Comparison of ENCODE assay signal across 10 cellular contexts in the genomic region with DNA sequence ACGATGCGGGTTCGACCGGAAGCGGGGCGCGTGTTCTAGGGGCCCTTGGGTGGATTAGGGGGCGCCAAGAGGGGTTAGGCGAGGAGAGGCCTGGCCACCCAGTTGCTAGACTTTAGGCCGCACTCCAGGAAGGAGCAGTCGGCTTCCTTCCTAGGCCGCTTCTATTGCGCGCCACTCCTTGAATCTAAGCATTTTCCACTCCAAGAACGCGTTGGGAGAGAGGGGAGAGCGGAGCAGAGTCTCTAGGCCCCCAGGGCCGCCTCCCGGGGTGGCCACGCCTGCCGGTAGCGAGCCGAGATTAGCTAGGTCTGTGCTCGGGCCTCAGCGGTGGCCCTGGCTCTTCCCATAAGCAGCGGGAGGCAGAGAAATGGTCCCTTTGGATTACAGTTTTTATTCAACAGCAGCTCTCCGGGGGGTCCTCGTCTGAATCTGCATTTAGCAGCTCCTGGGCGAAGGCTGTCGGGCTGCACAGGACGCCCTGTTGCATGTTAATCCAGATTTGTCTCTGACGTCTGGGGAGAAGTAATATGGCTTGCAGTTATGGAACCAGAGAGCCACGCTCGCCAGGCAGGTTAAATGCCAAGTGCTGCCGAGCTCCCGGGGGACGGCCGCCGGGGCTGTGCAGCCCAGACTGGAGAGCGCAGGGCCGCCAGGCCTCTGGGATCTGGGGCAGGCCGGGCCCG. TPM values are rescaled to one million over a fixed set of nuclear protein-coding genes. Genes with fewer than 3 reads are reported as not detected.
DNase-seq lines count a peak whose midpoint lies in the region; ATAC-seq and TF ChIP-seq lines count a peak whose summit lies in the region.
"Had no signal": no experiment of that assay in that cellular context is flagged by ENCODE, and none has a peak within 500 bp of the region (broad histone marks: within the 10 kb centered on the region; RNA-seq: fewer than 3 reads in every experiment).

No MANE protein-coding gene starts in this region.

- ATAC-seq in GM19023 (IDR thresholded peaks at IDR 0.05; ENCODE audit: unreplicated experiment) (no peak), GM18867 (IDR thresholded peaks at IDR 0.05; ENCODE audit: unreplicated experiment) (no peak)

- no peak overlapping the region for H3K27ac Mint-ChIP-seq in CD14-positive monocyte
- H3K27ac Mint-ChIP-seq: CD4-positive, CD25-positive, alpha-beta regulatory T cell had no signal

- H3K36me3 Mint-ChIP-seq in CD14-positive monocyte = peaks cover 3 to 5% of the 10 kb centered on the region in 2 donors
- H3K36me3 Mint-ChIP-seq: CD4-positive, CD25-positive, alpha-beta regulatory T cell had no signal

- H3K4me1 Mint-ChIP-seq in CD14-positive monocyte = peaks cover 29% of the 10 kb centered on the region
- H3K4me1 Mint-ChIP-seq: CD4-positive, CD25-positive, alpha-beta regulatory T cell had no signal

- H3K27me3 Mint-ChIP-seq in CD14-positive monocyte (ENCODE audit: low read depth in 3 of 3) = peaks cover 58 to 65% (median 62%) of the 10 kb centered on the region in 3 donors

- no peak for TF ChIP-seq CTCF in CD14-positive monocyte (IDR thresholded peaks at IDR 0.05)
- TF ChIP-seq CTCF in astrocyte of the cerebellum (IDR thresholded peaks at IDR 0.05; ENCODE audit: low read depth, low read length, missing control alignments) = no peak

- intact Hi-C loops in CD14-positive monocyte (cut with micrococcal nuclease) (no loop called here), posterior vena cava (cut with DNase I) (loop anchor here (2.0 to 5.0 kb wide), 2 partner anchors 246 kb away; no protein-coding TSS in a partner anchor)

- H3K4me3 Mint-ChIP-seq in CD14-positive monocyte = peak overlapping the region; percentile 70 to 90
- H3K4me3 Mint-ChIP-seq: CD4-positive, CD25-positive, alpha-beta regulatory T cell had no signal

- peak overlapping the region; percentile 70 for H3K4me3 ChIP-seq in astrocyte of the cerebellum (ENCODE audit: low read depth, low read length)
- H3K4me3 ChIP-seq: PC-9 had no signal

- DNase-seq in CD14-positive monocyte (ENCODE audit: low spot score) = no peak
- DNase-seq in astrocyte of the cerebellum (ENCODE audit: low read depth) = no peak
- peak; percentile 50 for DNase-seq in hepatic stellate cell (ENCODE audit: low spot score)
- DNase-seq in posterior vena cava (ENCODE audit: low spot score) = peak; percentile 87
- DNase-seq in DMS153 (lab: John Stamatoyannopoulos, UW) = no peak
- no peak for DNase-seq in activated naive CD4-positive, alpha-beta T cell (lab: John Stamatoyannopoulos, UW)
- DNase-seq: CD4-positive, CD25-positive, alpha-beta regulatory T cell; PC-9 had no signal

- H3K9me3 Mint-ChIP-seq in CD14-positive monocyte = peaks cover 0 to 8% (median 2%) of the 10 kb centered on the region in 7 donors

- in situ Hi-C loops in astrocyte of the cerebellum (cut with HindIII; ENCODE audit: low sequenced_read_pairs) = loop anchor here (5.0 to 25.0 kb wide), 7 partner anchors 111 to 1591 kb away; no protein-coding TSS in a partner anchor

RNA-seq across cellular contexts. Expression of a gene that starts 11.4 kb away (rescaled TPM):
- under 1 TPM in 1 of 2 donors, not detected in 1; 0.09 TPM for polyA plus RNA-seq in CD14-positive monocyte
- total RNA-seq in posterior vena cava = 10 to 100 TPM; 63.4 to 96.9 TPM
- polyA plus RNA-seq: CD4-positive, CD25-positive, alpha-beta regulatory T cell had no signal

Comparison
In these comparisons a context has a peak if more than half of its experiments do, and no peak if none do; other contexts are left out.
1. DNase-seq: peak in hepatic stellate cell (single experiment) and posterior vena cava (single experiment); none in CD14-positive monocyte (single experiment), astrocyte of the cerebellum (single experiment), DMS153 (single experiment) and activated naive CD4-positive, alpha-beta T cell (0 of 4).
2. intact Hi-C loops: an anchor here in posterior vena cava (2.0 to 5.0 kb wide); none called in CD14-positive monocyte.